Comparison of ENCODE assay signal across 32 cellular contexts in genomic region chr17:7538050-7538449, GRCh38.
"Had no signal": no experiment of that assay in that cellular context is flagged by ENCODE, and none has a peak within 500 bp of the region (broad histone marks: within the 10 kb centered on the region; RNA-seq: fewer than 3 reads in every experiment).

No MANE protein-coding gene starts in this region.

- DNase-seq: activated B cell treated with CpG ODN at 0.5 μM for 24 hours; activated CD4-positive, alpha-beta memory T cell treated with anti-CD3 and anti-CD28 coated beads for 36 hours; activated CD4-positive, alpha-beta T cell treated with anti-CD3 and anti-CD28 coated beads for 4 hours; activated CD4-positive, alpha-beta T cell treated with anti-CD3 and anti-CD28 coated beads, Interleukin-2, amount 10 ng/mL, durations not matched to agents 24 days and 14 days; activated CD4-positive, alpha-beta T cell treated with anti-CD3 and anti-CD28 coated beads, Interleukin-2, amount 50 U/mL, for 1 hour; activated CD4-positive, alpha-beta T cell treated with anti-CD3 and anti-CD28 coated beads, Interleukin-2, amount 50 U/mL, for 4 hours; activated CD4-positive, CD25-positive, alpha-beta regulatory T cell treated with anti-CD3 and anti-CD28 coated beads, Interleukin-2, amount 50 U/mL, for 72 hours; activated CD8-positive, alpha-beta memory T cell treated with anti-CD3 and anti-CD28 coated beads, Interleukin-2, amount 50 U/mL, for 4 hours; activated CD8-positive, alpha-beta T cell treated with anti-CD3 and anti-CD28 coated beads for 36 hours; activated effector memory CD4-positive, alpha-beta T cell treated with anti-CD3 and anti-CD28 coated beads, Interleukin-2, amount 50 U/mL, for 16 hours; activated gamma-delta T cell treated with Interleukin-2 at 50 U/mL for 16 hours; activated naive CD4-positive, alpha-beta T cell; activated naive CD4-positive, alpha-beta T cell treated with anti-CD3 and anti-CD28 coated beads for 36 hours; activated naive CD4-positive, alpha-beta T cell treated with anti-CD3 and anti-CD28 coated beads, Interleukin-2, amount 50 U/mL, for 16 hours; activated naive CD8-positive, alpha-beta T cell treated with anti-CD3 and anti-CD28 coated beads for 36 hours; activated T-cell treated with anti-CD3 and anti-CD28 coated beads for 4 hours; activated T-cell treated with anti-CD3 and anti-CD28 coated beads, Interleukin-2, amount 50 U/mL, for 1 hour; activated T-cell treated with anti-CD3 and anti-CD28 coated beads, Interleukin-2, amount 50 U/mL, for 4 hours; activated T-cell treated with anti-CD3 and anti-CD28 coated beads, Interleukin-2, amount 50 U/mL, for 72 hours; adrenal gland; amniotic stem cell; aorta; caudate nucleus; cerebellar nuclear complex; T-helper 2 cell; T-helper 9 cell had no signal

- H3K9me3 ChIP-seq: adrenal gland had no signal

- H3K27me3 ChIP-seq: adrenal gland had no signal

- H3K4me1 ChIP-seq: adrenal gland had no signal

- FAIRE-seq: bronchial epithelial cell, TTC549 had no signal

- H3K36me3 ChIP-seq: adrenal gland, cardiac muscle cell had no signal

- H3K4me3 ChIP-seq: adrenal gland, cardiac muscle cell had no signal

- ATAC-seq: activated CD8-positive, alpha-beta T cell treated with anti-CD3 and anti-CD28 coated beads for 36 hours; activated naive CD4-positive, alpha-beta T cell treated with anti-CD3 and anti-CD28 coated beads, Interleukin-2, amount 50 U/mL, for 72 hours; activated T-cell treated with anti-CD3 and anti-CD28 coated beads, Interleukin-2, amount 50 U/mL, for 4 hours; activated T-cell treated with anti-CD3 and anti-CD28 coated beads, Interleukin-2, amount 50 U/mL, for 72 hours; activated T-helper 17 cell treated with anti-CD3 and anti-CD28 coated beads, Interleukin-2, amount 50 U/mL, for 72 hours had no signal

- H3K27ac ChIP-seq: adrenal gland, cardiac muscle cell, VCaP had no signal
